Comparison of ENCODE assay signal across 1 cellular context in genomic region chr17:77402159-77402731, GRCh38.
TF ChIP-seq lines count a peak whose summit lies in the region.

No MANE protein-coding gene starts in this region.

TF ChIP-seq in H1, 55 proteins besides CTCF, POLR2A, EP300 and RAD21:
- TF ChIP-seq FOSL1 (IDR thresholded peaks at IDR 0.05; ENCODE audit: insufficient read depth, low read depth, low read length), result no peak
- no peak for TF ChIP-seq KDM1A (IDR thresholded peaks at IDR 0.05; ENCODE audit: borderline replicate concordance, low read length)
- no peak for TF ChIP-seq EGR1 (IDR thresholded peaks at IDR 0.05; ENCODE audit: borderline replicate concordance, low read depth, low read length)
- no peak for TF ChIP-seq ATF2 (IDR thresholded peaks at IDR 0.05; ENCODE audit: low read length)
- TF ChIP-seq CHD2 (IDR thresholded peaks at IDR 0.05; ENCODE audit: low read length), result no peak
- no peak for TF ChIP-seq CBX8 (IDR thresholded peaks at IDR 0.05; ENCODE audit: borderline replicate concordance, low read depth, low read length)
- TF ChIP-seq ZNF274 (IDR thresholded peaks at IDR 0.05; ENCODE audit: borderline replicate concordance, extremely low read depth, low read length), result no peak
- no peak for TF ChIP-seq MAFK (IDR thresholded peaks at IDR 0.05; ENCODE audit: low read depth, low read length)
